ENCODE assay signal across 11 cellular contexts in the genomic region with DNA sequence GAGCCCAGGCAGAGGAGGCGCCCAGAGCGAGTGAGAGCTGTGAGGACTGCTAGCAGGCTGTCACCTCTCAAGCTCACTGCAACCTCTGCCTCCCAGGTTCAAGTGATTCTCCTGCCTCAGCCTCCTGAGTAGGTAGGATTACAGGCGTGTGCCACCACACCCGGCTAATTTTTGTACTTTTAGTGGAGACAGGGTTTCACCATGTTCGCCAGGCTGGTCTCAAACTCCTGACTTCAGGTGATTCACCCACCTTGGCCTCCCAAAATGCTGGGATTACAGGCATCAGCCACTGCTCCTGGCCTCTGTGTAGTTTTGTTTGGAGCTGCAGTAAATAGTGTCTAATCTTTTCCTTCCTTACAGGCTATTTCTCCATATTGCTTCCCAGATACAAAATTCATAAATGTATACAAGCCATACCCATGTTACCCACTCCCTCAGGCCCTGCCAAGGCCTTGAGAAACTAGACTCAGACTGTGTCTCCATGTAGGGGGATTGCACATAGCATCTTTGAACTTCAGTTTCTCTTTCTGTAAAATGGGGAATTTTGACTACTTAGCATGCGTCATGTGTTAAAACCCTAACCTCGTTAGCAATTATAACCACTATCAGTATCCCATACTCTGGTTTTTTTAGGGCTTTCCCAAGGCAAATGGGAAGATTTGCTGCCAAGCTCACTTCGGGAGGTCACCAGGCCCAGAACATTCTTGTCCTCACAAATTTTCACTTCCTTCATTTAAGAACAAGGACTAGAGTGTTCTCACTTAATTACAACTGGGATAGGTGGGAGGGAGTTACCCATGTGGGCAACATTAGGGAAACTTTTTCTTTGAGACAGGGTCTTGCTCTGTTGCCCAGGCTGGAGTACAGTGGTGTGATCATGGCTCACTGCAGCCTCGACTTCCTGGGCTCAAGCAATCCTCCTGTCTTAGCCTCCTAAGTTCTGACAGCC.
DNase-seq lines count a peak whose midpoint lies in the region; ATAC-seq and TF ChIP-seq lines count a peak whose summit lies in the region.
"Had no signal": no experiment of that assay in that cellular context is flagged by ENCODE, and none has a peak within 500 bp of the region (broad histone marks: within the 10 kb centered on the region; RNA-seq: fewer than 3 reads in every experiment).

No MANE protein-coding gene starts in this region.

- H3K4me1 Mint-ChIP-seq in stimulated activated memory B cell treated with anti-CD40 and anti-IgM and Interleukin-4, amounts not matched to agents 10 μg/mL and 1 μg/mL and 100 μg/mL, for 72 hours, result peaks cover 67% of the 10 kb centered on the region

- no peak for TF ChIP-seq CTCF in foreskin keratinocyte (conservative IDR thresholded peaks at IDR 0.05)

- H3K4me1 ChIP-seq in foreskin keratinocyte, result peaks cover 52% of the 10 kb centered on the region

- H3K27ac ChIP-seq in foreskin keratinocyte, result no peak overlapping the region

- DNase-seq in activated naive CD4-positive, alpha-beta T cell treated with Interleukin-2 at 50 U/mL for 16 hours, result peak; percentile 36
- no peak for DNase-seq in activated naive CD4-positive, alpha-beta T cell (lab: John Stamatoyannopoulos, UW)
- no peak for DNase-seq in activated naive CD4-positive, alpha-beta T cell treated with anti-CD3 and anti-CD28 coated beads, Interleukin-2, amount 50 U/mL, for 72 hours (ENCODE audit: low spot score in 2 of 2)
- no peak for DNase-seq in cerebellum (ENCODE audit: low spot score)
- no peak for DNase-seq in UCSD-AML1 (lab: John Stamatoyannopoulos, UW; ENCODE audit: unreplicated experiment)
- no peak for DNase-seq in foreskin keratinocyte
- DNase-seq: effector memory CD8-positive, alpha-beta T cell; MV-4-11; NCI-H82 had no signal

- H3K36me3 Mint-ChIP-seq in activated naive CD4-positive, alpha-beta T cell treated with anti-CD3 and anti-CD28 coated beads, Interleukin-2, amount 50 U/mL, for 72 hours, result peaks cover 34 to 42% of the 10 kb centered on the region in 2 donors
- no peaks in the 10 kb centered on the region for H3K36me3 Mint-ChIP-seq in stimulated activated memory B cell treated with anti-CD40 and anti-IgM and Interleukin-4, amounts not matched to agents 10 μg/mL and 1 μg/mL and 100 μg/mL, for 72 hours

- peak overlapping the region; percentile 87 to 92 for H3K27ac Mint-ChIP-seq in activated naive CD4-positive, alpha-beta T cell treated with anti-CD3 and anti-CD28 coated beads, Interleukin-2, amount 50 U/mL, for 72 hours
- peak overlapping the region; percentile 87 for H3K27ac Mint-ChIP-seq in stimulated activated memory B cell treated with anti-CD40 and anti-IgM and Interleukin-4, amounts not matched to agents 10 μg/mL and 1 μg/mL and 100 μg/mL, for 72 hours

- H3K9me3 Mint-ChIP-seq in activated naive CD4-positive, alpha-beta T cell treated with anti-CD3 and anti-CD28 coated beads, Interleukin-2, amount 50 U/mL, for 72 hours, result peaks cover 10 to 24% of the 10 kb centered on the region in 2 donors
- no peaks in the 10 kb centered on the region for H3K9me3 Mint-ChIP-seq in stimulated activated memory B cell treated with anti-CD40 and anti-IgM and Interleukin-4, amounts not matched to agents 10 μg/mL and 1 μg/mL and 100 μg/mL, for 72 hours
- H3K9me3 Mint-ChIP-seq: effector memory CD8-positive, alpha-beta T cell had no signal

- H3K27me3 Mint-ChIP-seq in stimulated activated memory B cell treated with anti-CD40 and anti-IgM and Interleukin-4, amounts not matched to agents 10 μg/mL and 1 μg/mL and 100 μg/mL, for 72 hours, result no peaks in the 10 kb centered on the region
- H3K27me3 Mint-ChIP-seq: effector memory CD8-positive, alpha-beta T cell had no signal

- H3K27me3 ChIP-seq in foreskin keratinocyte, result no peaks in the 10 kb centered on the region

- ATAC-seq in HG02588 (IDR thresholded peaks at IDR 0.05; ENCODE audit: unreplicated experiment), result peak; percentile 44
- peak; percentile 62 to 71 for ATAC-seq in activated naive CD4-positive, alpha-beta T cell treated with anti-CD3 and anti-CD28 coated beads, Interleukin-2, amount 50 U/mL, for 72 hours
- peak; percentile 79 for ATAC-seq in stimulated activated memory B cell treated with anti-CD40 and anti-IgM and Interleukin-4, amounts not matched to agents 10 μg/mL and 1 μg/mL and 100 μg/mL, for 72 hours
- ATAC-seq in foreskin keratinocyte, result no peak
- ATAC-seq: effector memory CD8-positive, alpha-beta T cell had no signal

- H3K4me3 Mint-ChIP-seq in stimulated activated memory B cell treated with anti-CD40 and anti-IgM and Interleukin-4, amounts not matched to agents 10 μg/mL and 1 μg/mL and 100 μg/mL, for 72 hours, result no peak overlapping the region
- H3K4me3 Mint-ChIP-seq: effector memory CD8-positive, alpha-beta T cell had no signal
